ENCODE assay signal across 20 cellular contexts in the genomic region with DNA sequence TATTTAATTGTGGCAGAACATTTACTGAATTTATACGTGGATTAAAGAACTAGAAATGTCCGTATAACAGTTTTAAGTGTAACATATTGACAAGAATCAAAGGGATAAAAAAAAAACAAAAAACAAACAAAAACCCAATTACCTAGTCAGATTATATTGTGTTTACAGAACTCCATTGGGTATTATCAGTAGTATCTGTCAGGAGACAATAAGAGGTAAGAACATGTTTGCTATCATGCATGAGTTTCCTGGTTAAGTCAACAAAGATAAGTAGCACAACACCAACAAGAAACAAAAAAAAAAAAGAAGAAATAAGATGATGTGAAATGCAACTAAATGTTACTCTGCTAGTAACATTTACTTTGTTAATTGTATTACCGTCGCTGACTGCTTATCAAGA.
DNase-seq lines count a peak whose midpoint lies in the region; ATAC-seq and TF ChIP-seq lines count a peak whose summit lies in the region.
"Had no signal": no experiment of that assay in that cellular context is flagged by ENCODE, and none has a peak within 500 bp of the region (broad histone marks: within the 10 kb centered on the region; RNA-seq: fewer than 3 reads in every experiment).

No MANE protein-coding gene starts in this region.

- CTCF ChIA-PET in activated naive CD4-positive, alpha-beta T cell treated with anti-CD3 and anti-CD28 coated beads, Interleukin-2, amount 10 ng/mL, durations not matched to agents 7 days and 5 days (lab: Charles Lee): no interaction called here

- no peak overlapping the region for H3K27ac ChIP-seq in endodermal cell (ENCODE audit: low read depth, low read length)

- no peaks in the 10 kb centered on the region for H3K27me3 ChIP-seq in endodermal cell (ENCODE audit: control insufficient read depth, insufficient read depth, low read length, poor library complexity, severe bottlenecking)
- H3K27me3 ChIP-seq: BE2C had no signal

- peaks cover 9% of the 10 kb centered on the region for H3K9me3 ChIP-seq in endodermal cell (ENCODE audit: control insufficient read depth, low read length)
- H3K9me3 ChIP-seq: BE2C had no signal

- peaks cover 17% of the 10 kb centered on the region for H3K36me3 Mint-ChIP-seq in endodermal cell (ENCODE audit: low read depth)
- no peaks in the 10 kb centered on the region for H3K36me3 Mint-ChIP-seq in activated naive CD4-positive, alpha-beta T cell treated with anti-CD3 and anti-CD28 coated beads, Interleukin-2, amount 10 ng/mL, durations not matched to agents 7 days and 5 days
- H3K36me3 Mint-ChIP-seq: CD4-positive, CD25-positive, alpha-beta regulatory T cell; CD8-positive, alpha-beta memory T cell had no signal

- TF ChIP-seq CTCF in endodermal cell (conservative IDR thresholded peaks at IDR 0.05): no peak

- H3K36me3 ChIP-seq in endodermal cell (ENCODE audit: control insufficient read depth, insufficient read depth, low read length): no peaks in the 10 kb centered on the region
- H3K36me3 ChIP-seq: BE2C had no signal

- peaks cover 6% of the 10 kb centered on the region for H3K4me1 Mint-ChIP-seq in endodermal cell
- H3K4me1 Mint-ChIP-seq in activated naive CD4-positive, alpha-beta T cell treated with anti-CD3 and anti-CD28 coated beads, Interleukin-2, amount 10 ng/mL, durations not matched to agents 7 days and 5 days: no peaks in the 10 kb centered on the region
- H3K4me1 Mint-ChIP-seq: CD4-positive, CD25-positive, alpha-beta regulatory T cell; CD8-positive, alpha-beta memory T cell had no signal

- H3K27me3 Mint-ChIP-seq in endodermal cell (ENCODE audit: insufficient read depth): no peaks in the 10 kb centered on the region
- no peaks in the 10 kb centered on the region for H3K27me3 Mint-ChIP-seq in activated naive CD4-positive, alpha-beta T cell treated with anti-CD3 and anti-CD28 coated beads, Interleukin-2, amount 10 ng/mL, durations not matched to agents 7 days and 5 days
- H3K27me3 Mint-ChIP-seq: CD4-positive, CD25-positive, alpha-beta regulatory T cell; CD8-positive, alpha-beta memory T cell had no signal

- H3K9me3 Mint-ChIP-seq in endodermal cell: peaks cover 32% of the 10 kb centered on the region
- H3K9me3 Mint-ChIP-seq in activated naive CD4-positive, alpha-beta T cell treated with anti-CD3 and anti-CD28 coated beads, Interleukin-2, amount 10 ng/mL, durations not matched to agents 7 days and 5 days: peaks cover 23% of the 10 kb centered on the region

- ATAC-seq in GM18873 (IDR thresholded peaks at IDR 0.05; ENCODE audit: low FRiP score, unreplicated experiment): no peak
- ATAC-seq: HCT116 had no signal

- peak overlapping the region; percentile 3 for H3K4me3 Mint-ChIP-seq in endodermal cell
- no peak overlapping the region for H3K4me3 Mint-ChIP-seq in activated naive CD4-positive, alpha-beta T cell treated with anti-CD3 and anti-CD28 coated beads, Interleukin-2, amount 10 ng/mL, durations not matched to agents 7 days and 5 days
- H3K4me3 Mint-ChIP-seq: CD4-positive, CD25-positive, alpha-beta regulatory T cell; CD8-positive, alpha-beta memory T cell; HFFc6 had no signal

- 82% methylated on average over 3 of the region's 4 CpGs; no CpG with 5 or more reads in 1 of the 2 experiments for WGBS in endodermal cell (ENCODE audit: insufficient coverage in 1 of 2, insufficient read length in 1 of 2), 2 experiments

- H3K9ac ChIP-seq in endodermal cell (ENCODE audit: extremely low read depth, low read length, poor library complexity, severe bottlenecking): no peak overlapping the region

- H3K27ac Mint-ChIP-seq in endodermal cell: peak overlapping the region; percentile 19
- no peak overlapping the region for H3K27ac Mint-ChIP-seq in activated naive CD4-positive, alpha-beta T cell treated with anti-CD3 and anti-CD28 coated beads, Interleukin-2, amount 10 ng/mL, durations not matched to agents 7 days and 5 days
- H3K27ac Mint-ChIP-seq: CD4-positive, CD25-positive, alpha-beta regulatory T cell; CD8-positive, alpha-beta memory T cell; HFFc6 had no signal

- H3K4me1 ChIP-seq in endodermal cell (ENCODE audit: control insufficient read depth, insufficient read depth, low read length): no peaks in the 10 kb centered on the region
- H3K4me1 ChIP-seq: BE2C had no signal

- no peak overlapping the region for H3K4me3 ChIP-seq in endodermal cell (ENCODE audit: low read length)

- DNase-seq in NCI-H510A treated with DMSO at 0.1 percent for 48 hours (lab: John Stamatoyannopoulos, UW) (peak; percentile 8), NCI-H510A (lab: John Stamatoyannopoulos, UW) (no peak), NCI-H146 (lab: John Stamatoyannopoulos, UW) (peak; percentile 35), endodermal cell (no peak), glomerular visceral epithelial cell (ENCODE audit: extremely low spot score) (no peak)
- no peak for DNase-seq in activated naive CD4-positive, alpha-beta T cell treated with anti-CD3 and anti-CD28 coated beads, Interleukin-2, amount 10 ng/mL, durations not matched to agents 7 days and 5 days
- DNase-seq: ACHN; BE2C; C1 segment of cervical spinal cord; CD4-positive, CD25-positive, alpha-beta regulatory T cell; CD8-positive, alpha-beta memory T cell; COR-L47; DMS79 treated with DMSO at 0.1 percent for 48 hours; GF-D8; GOT3; H7; HFFc6; IMR-90 had no signal

Comparison
In these comparisons a context has a peak if more than half of its experiments do, and no peak if none do; other contexts are left out.
1. DNase-seq: peak in NCI-H510A treated with DMSO at 0.1 percent for 48 hours (single experiment) and NCI-H146 (single experiment); none in NCI-H510A (single experiment), endodermal cell (single experiment), activated naive CD4-positive, alpha-beta T cell treated with anti-CD3 and anti-CD28 coated beads, Interleukin-2, amount 10 ng/mL, durations not matched to agents 7 days and 5 days (single experiment) and glomerular visceral epithelial cell (single experiment).